In genomic region chr22:32760396-32760795, GRCh38 we compare ENCODE assay signal across 1 cellular context.
TF ChIP-seq lines count a peak whose summit lies in the region.

No MANE protein-coding gene starts in this region.

TF ChIP-seq in IMR-90, 13 proteins besides CTCF, POLR2A, EP300 and RAD21 (continued from another document):
- TF ChIP-seq RCOR1 (IDR thresholded peaks at IDR 0.05; ENCODE audit: insufficient replicate concordance, low read length), result no peak
- TF ChIP-seq CHD1 (IDR thresholded peaks at IDR 0.05; ENCODE audit: low read depth, low read length), result no peak
- no peak for TF ChIP-seq NFE2L2 (IDR thresholded peaks at IDR 0.05; ENCODE audit: low read depth, low read length)
- TF ChIP-seq USF2 (IDR thresholded peaks at IDR 0.05; ENCODE audit: low read depth, low read length), result no peak
- no peak for TF ChIP-seq MAZ (IDR thresholded peaks at IDR 0.05; ENCODE audit: borderline replicate concordance, low read depth, low read length)
- no peak for TF ChIP-seq CEBPB (IDR thresholded peaks at IDR 0.05; ENCODE audit: low read depth, low read length)
